Comparison of ENCODE assay signal across 31 cellular contexts in genomic region chr1:25587290-25587689, GRCh38. TPM values are rescaled to one million over a fixed set of nuclear protein-coding genes. Genes with fewer than 3 reads are reported as not detected.
DNase-seq lines count a peak whose midpoint lies in the region; ATAC-seq, FAIRE-seq and TF ChIP-seq lines count a peak whose summit lies in the region.
"Had no signal": no experiment of that assay in that cellular context is flagged by ENCODE, and none has a peak within 500 bp of the region (broad histone marks: within the 10 kb centered on the region; RNA-seq: fewer than 3 reads in every experiment).

No MANE protein-coding gene starts in this region.

- no peaks in the 10 kb centered on the region for H3K36me3 Mint-ChIP-seq in activated CD8-positive, alpha-beta T cell treated with anti-CD3 and anti-CD28 coated beads for 36 hours (ENCODE audit: low read depth)
- H3K36me3 Mint-ChIP-seq in activated CD8-positive, alpha-beta T cell treated with anti-CD3 and anti-CD28 coated beads, Interleukin-2, amount 10 ng/mL, durations not matched to agents 7 days and 5 days (ENCODE audit: low read depth) = no peaks in the 10 kb centered on the region
- no peaks in the 10 kb centered on the region for H3K36me3 Mint-ChIP-seq in effector memory CD8-positive, alpha-beta T cell (ENCODE audit: insufficient read depth)
- H3K36me3 Mint-ChIP-seq in glutamatergic neuron (ENCODE audit: unreplicated experiment) = peaks cover 6% of the 10 kb centered on the region
- H3K36me3 Mint-ChIP-seq: activated naive CD8-positive, alpha-beta T cell treated with anti-CD3 and anti-CD28 coated beads, Interleukin-2, amount 10 ng/mL, durations not matched to agents 7 days and 5 days had no signal

- no peaks in the 10 kb centered on the region for H3K9me3 Mint-ChIP-seq in activated CD8-positive, alpha-beta T cell treated with anti-CD3 and anti-CD28 coated beads for 36 hours
- no peaks in the 10 kb centered on the region for H3K9me3 Mint-ChIP-seq in activated CD8-positive, alpha-beta T cell treated with anti-CD3 and anti-CD28 coated beads, Interleukin-2, amount 10 ng/mL, durations not matched to agents 7 days and 5 days (ENCODE audit: insufficient read depth)
- no peaks in the 10 kb centered on the region for H3K9me3 Mint-ChIP-seq in effector memory CD8-positive, alpha-beta T cell
- peaks cover 6% of the 10 kb centered on the region for H3K9me3 Mint-ChIP-seq in glutamatergic neuron (ENCODE audit: unreplicated experiment)
- H3K9me3 Mint-ChIP-seq: activated naive CD8-positive, alpha-beta T cell treated with anti-CD3 and anti-CD28 coated beads, Interleukin-2, amount 10 ng/mL, durations not matched to agents 7 days and 5 days; CD4-positive, CD25-positive, alpha-beta regulatory T cell; T-helper 1 cell treated with Interleukin-12 subunit alpha and Interleukin-12 subunit beta and Interleukin-4 antibody, amounts not matched to agents 30 μg/mL and 1 μg/mL, for 36 hours had no signal

- peak; percentile 39 for ATAC-seq in activated CD8-positive, alpha-beta T cell treated with anti-CD3 and anti-CD28 coated beads for 36 hours
- no peak for ATAC-seq in activated CD8-positive, alpha-beta T cell treated with anti-CD3 and anti-CD28 coated beads, Interleukin-2, amount 10 ng/mL, durations not matched to agents 7 days and 5 days
- peak; percentile 72 for ATAC-seq in effector memory CD8-positive, alpha-beta T cell (replicated peaks)
- ATAC-seq: left lobe of liver; right cardiac atrium; Right ventricle myocardium inferior; stimulated activated naive CD8-positive, alpha-beta T cell treated with anti-CD3 and anti-CD28 coated beads, Interleukin-15, Interleukin-2, amounts not matched to agents 100 U/mL and 50 U/mL, for 24 hours had no signal

- no peaks in the 10 kb centered on the region for H3K27me3 Mint-ChIP-seq in activated CD8-positive, alpha-beta T cell treated with anti-CD3 and anti-CD28 coated beads for 36 hours
- H3K27me3 Mint-ChIP-seq in activated CD8-positive, alpha-beta T cell treated with anti-CD3 and anti-CD28 coated beads, Interleukin-2, amount 10 ng/mL, durations not matched to agents 7 days and 5 days (ENCODE audit: low read depth) = peaks cover 8% of the 10 kb centered on the region
- H3K27me3 Mint-ChIP-seq in effector memory CD8-positive, alpha-beta T cell = peaks cover 12 to 15% of the 10 kb centered on the region in 2 donors
- peaks cover 4% of the 10 kb centered on the region for H3K27me3 Mint-ChIP-seq in glutamatergic neuron (ENCODE audit: unreplicated experiment)

- intact Hi-C loops in activated CD8-positive, alpha-beta T cell treated with anti-CD3 and anti-CD28 coated beads for 36 hours (cut with micrococcal nuclease) = no loop called here

- no peak overlapping the region for H3K27ac Mint-ChIP-seq in activated CD8-positive, alpha-beta T cell treated with anti-CD3 and anti-CD28 coated beads for 36 hours
- H3K27ac Mint-ChIP-seq in activated CD8-positive, alpha-beta T cell treated with anti-CD3 and anti-CD28 coated beads, Interleukin-2, amount 10 ng/mL, durations not matched to agents 7 days and 5 days = no peak overlapping the region
- peak overlapping the region in 1 of 2 donors; percentile 82 for H3K27ac Mint-ChIP-seq in effector memory CD8-positive, alpha-beta T cell
- H3K27ac Mint-ChIP-seq in glutamatergic neuron (ENCODE audit: unreplicated experiment) = no peak overlapping the region
- H3K27ac Mint-ChIP-seq: activated naive CD8-positive, alpha-beta T cell treated with anti-CD3 and anti-CD28 coated beads, Interleukin-2, amount 10 ng/mL, durations not matched to agents 7 days and 5 days; memory B cell; T-helper 1 cell treated with Interleukin-12 subunit alpha and Interleukin-12 subunit beta and Interleukin-4 antibody, amounts not matched to agents 30 μg/mL and 1 μg/mL, for 36 hours had no signal

- CTCF ChIA-PET in activated CD8-positive, alpha-beta T cell treated with anti-CD3 and anti-CD28 coated beads for 36 hours (lab: Charles Lee) = interaction anchor here (1.1 to 1.5 kb wide), 2 partner anchors 10 to 15 kb away, joined by 3 to 5 read pairs; no protein-coding TSS in a partner anchor
- CTCF ChIA-PET in activated CD8-positive, alpha-beta T cell treated with anti-CD3 and anti-CD28 coated beads, Interleukin-2, amount 10 ng/mL, durations not matched to agents 7 days and 5 days (lab: Charles Lee) = interaction anchor here (0.8 kb wide), 1 partner anchor 8 kb away, joined by 3 read pairs; no protein-coding TSS in a partner anchor

- no peaks in the 10 kb centered on the region for H3K36me3 ChIP-seq in NT2/D1 (ENCODE audit: insufficient read depth, insufficient read length, low read length)
- H3K36me3 ChIP-seq: colonic mucosa had no signal

- H3K9me3 ChIP-seq in NT2/D1 (ENCODE audit: insufficient read depth, low read length) = no peaks in the 10 kb centered on the region
- H3K9me3 ChIP-seq: colonic mucosa, SK-N-SH had no signal

- peaks cover 21% of the 10 kb centered on the region for H3K4me1 ChIP-seq in NT2/D1 (ENCODE audit: insufficient read depth, insufficient read length)
- H3K4me1 ChIP-seq: colonic mucosa had no signal

- no peak for TF ChIP-seq POLR2A in GM12891 (IDR thresholded peaks at IDR 0.05; ENCODE audit: low read depth, low read length)

- no peak for DNase-seq in activated CD8-positive, alpha-beta T cell treated with anti-CD3 and anti-CD28 coated beads for 36 hours
- no peak for DNase-seq in activated CD8-positive, alpha-beta T cell treated with anti-CD3 and anti-CD28 coated beads, Interleukin-2, amount 10 ng/mL, durations not matched to agents 7 days and 5 days
- DNase-seq in NT2/D1 (ENCODE audit: low read depth, low spot score) (no peak), glutamatergic neuron (no peak), GM12891 (ENCODE audit: insufficient read length, low spot score) (no peak), NCI-H446 treated with DMSO at 0.1 percent for 48 hours (lab: John Stamatoyannopoulos, UW) (no peak)
- DNase-seq in effector memory CD8-positive, alpha-beta T cell = no peak
- DNase-seq in activated T-cell treated with anti-CD3 and anti-CD28 coated beads, Interleukin-2, amount 50 U/mL, for 48 hours = no peak
- DNase-seq: activated CD4-positive, CD25-positive, alpha-beta regulatory T cell treated with anti-CD3 and anti-CD28 coated beads, Interleukin-2, amount 50 U/mL, for 72 hours; activated CD8-positive, alpha-beta memory T cell treated with anti-CD3 and anti-CD28 coated beads for 24 hours; activated gamma-delta T cell; activated naive CD8-positive, alpha-beta T cell treated with anti-CD3 and anti-CD28 coated beads, Interleukin-2, amount 10 ng/mL, durations not matched to agents 7 days and 5 days; activated T-cell treated with anti-CD3 and anti-CD28 coated beads, Interleukin-2, amount 50 U/mL, for 1 hour; aorta; CD4-positive, CD25-positive, alpha-beta regulatory T cell; colonic mucosa; effector CD4-positive, alpha-beta T cell; EL; NCI-H1105; NCI-H2029; NCI-H524 treated with DMSO at 0.1 percent for 48 hours; right cardiac atrium; SK-N-SH; stimulated activated naive CD8-positive, alpha-beta T cell treated with anti-CD3 and anti-CD28 coated beads, Interleukin-15, Interleukin-2, amounts not matched to agents 100 U/mL and 50 U/mL, for 24 hours had no signal

- no peak for TF ChIP-seq CTCF in activated CD8-positive, alpha-beta T cell treated with anti-CD3 and anti-CD28 coated beads for 36 hours (IDR thresholded peaks at IDR 0.05)
- no peak for TF ChIP-seq CTCF in glutamatergic neuron (IDR thresholded peaks at IDR 0.05; ENCODE audit: partially characterized antibody, unreplicated experiment)

- H3K4me1 Mint-ChIP-seq in activated CD8-positive, alpha-beta T cell treated with anti-CD3 and anti-CD28 coated beads for 36 hours (ENCODE audit: low read depth) = peaks cover 9% of the 10 kb centered on the region
- H3K4me1 Mint-ChIP-seq in activated CD8-positive, alpha-beta T cell treated with anti-CD3 and anti-CD28 coated beads, Interleukin-2, amount 10 ng/mL, durations not matched to agents 7 days and 5 days (ENCODE audit: low read depth) = peaks cover 9% of the 10 kb centered on the region
- H3K4me1 Mint-ChIP-seq in effector memory CD8-positive, alpha-beta T cell (ENCODE audit: low read depth in 2 of 2) = peaks cover 13 to 31% of the 10 kb centered on the region in 2 donors
- peaks cover 11% of the 10 kb centered on the region for H3K4me1 Mint-ChIP-seq in glutamatergic neuron (ENCODE audit: low read depth, unreplicated experiment)

- no peak overlapping the region for H3K4me3 Mint-ChIP-seq in activated CD8-positive, alpha-beta T cell treated with anti-CD3 and anti-CD28 coated beads for 36 hours
- no peak overlapping the region for H3K4me3 Mint-ChIP-seq in activated CD8-positive, alpha-beta T cell treated with anti-CD3 and anti-CD28 coated beads, Interleukin-2, amount 10 ng/mL, durations not matched to agents 7 days and 5 days
- H3K4me3 Mint-ChIP-seq in effector memory CD8-positive, alpha-beta T cell = peak overlapping the region in 1 of 2 donors; percentile 3
- no peak overlapping the region for H3K4me3 Mint-ChIP-seq in glutamatergic neuron (ENCODE audit: unreplicated experiment)
- H3K4me3 Mint-ChIP-seq: activated naive CD8-positive, alpha-beta T cell treated with anti-CD3 and anti-CD28 coated beads, Interleukin-2, amount 10 ng/mL, durations not matched to agents 7 days and 5 days; memory B cell; T-helper 1 cell treated with Interleukin-12 subunit alpha and Interleukin-12 subunit beta and Interleukin-4 antibody, amounts not matched to agents 30 μg/mL and 1 μg/mL, for 36 hours had no signal

- H3K27me3 ChIP-seq in NT2/D1 (ENCODE audit: insufficient read depth, insufficient read length) = no peaks in the 10 kb centered on the region
- H3K27me3 ChIP-seq: colonic mucosa had no signal

- H3K9ac ChIP-seq in NT2/D1 (ENCODE audit: insufficient read length, low read depth) = peak overlapping the region; percentile 1
- H3K9ac ChIP-seq: SK-N-SH had no signal

- no peak for FAIRE-seq in GM12891 (lab: Jason Lieb, UNC)
- FAIRE-seq: islet of Langerhans, TTC549 had no signal

- no peak overlapping the region for H3K4me3 ChIP-seq in NT2/D1 (ENCODE audit: insufficient read length, low read depth)
- H3K4me3 ChIP-seq: colonic mucosa, smooth muscle cell had no signal

- POLR2A ChIA-PET in activated CD8-positive, alpha-beta T cell treated with anti-CD3 and anti-CD28 coated beads for 36 hours (lab: Charles Lee) = interaction anchor here (1.4 kb wide), 1 partner anchor 22 kb away, joined by 4 read pairs; no protein-coding TSS in a partner anchor
- POLR2A ChIA-PET in activated CD8-positive, alpha-beta T cell treated with anti-CD3 and anti-CD28 coated beads, Interleukin-2, amount 10 ng/mL, durations not matched to agents 7 days and 5 days (lab: Charles Lee) = no interaction called here

RNA-seq across cellular contexts. Expression of gene MAN1C1, which starts 29.3 kb away (rescaled TPM):
- 1 to 10 TPM; 3.7 to 4.4 TPM for total RNA-seq in activated CD8-positive, alpha-beta T cell treated with anti-CD3 and anti-CD28 coated beads for 36 hours
- 10 to 100 TPM; 16.8 to 17.9 TPM for total RNA-seq in activated CD8-positive, alpha-beta T cell treated with anti-CD3 and anti-CD28 coated beads, Interleukin-2, amount 10 ng/mL, durations not matched to agents 7 days and 5 days
- 5.4 TPM for total RNA-seq in glutamatergic neuron (ENCODE audit: unreplicated experiment)
- polyA plus RNA-seq in GM12891 (2012; ENCODE audit: low read depth, missing spikeins) = 0.94 TPM

RNA-seq across cellular contexts. Expression of gene LDLRAP1, which starts 43.9 kb away (rescaled TPM):
- total RNA-seq in activated CD8-positive, alpha-beta T cell treated with anti-CD3 and anti-CD28 coated beads for 36 hours = 10 to 100 TPM; 13.4 to 14.5 TPM
- 10 to 100 TPM; 30.7 to 31.3 TPM for total RNA-seq in activated CD8-positive, alpha-beta T cell treated with anti-CD3 and anti-CD28 coated beads, Interleukin-2, amount 10 ng/mL, durations not matched to agents 7 days and 5 days
- total RNA-seq in glutamatergic neuron (ENCODE audit: unreplicated experiment) = 2.4 TPM
- 8.4 TPM for polyA plus RNA-seq in GM12891 (2012; ENCODE audit: low read depth, missing spikeins)
